Comparison of ENCODE assay signal across 17 cellular contexts in genomic region chr15:98791046-98791701, GRCh38.
"Had no signal": no experiment of that assay in that cellular context is flagged by ENCODE, and none has a peak within 500 bp of the region (broad histone marks: within the 10 kb centered on the region; RNA-seq: fewer than 3 reads in every experiment).

No MANE protein-coding gene starts in this region.

- DNase-seq: activated CD4-positive, alpha-beta T cell treated with anti-CD3 and anti-CD28 coated beads for 36 hours; activated CD8-positive, alpha-beta T cell treated with anti-CD3 and anti-CD28 coated beads, Interleukin-2, amount 10 ng/mL, durations not matched to agents 7 days and 5 days; activated naive CD4-positive, alpha-beta T cell treated with Interleukin-2 at 50 U/mL for 16 hours; central memory CD4-positive, alpha-beta T cell; cortex of kidney; effector CD8-positive, alpha-beta T cell; mammary epithelial cell; mucosa of descending colon; naive thymus-derived CD8-positive, alpha-beta T cell; occipital lobe; psoas muscle; sigmoid colon; stimulated activated CD4-positive, alpha-beta T cell treated with anti-CD3 and anti-CD28 coated beads, Interleukin-12 subunit alpha, Interleukin-12 subunit beta, amount 100 ng/mL, for 4 hours; stimulated activated naive CD4-positive, alpha-beta T cell treated with Interleukin-2 at 50 U/mL for 16 hours had no signal

- H3K4me3 ChIP-seq: adrenal gland, mucosa of descending colon, psoas muscle, sigmoid colon, thoracic aorta had no signal

- H3K9me3 ChIP-seq: adrenal gland, mucosa of descending colon, psoas muscle, sigmoid colon, thoracic aorta had no signal

- H3K27me3 ChIP-seq: adrenal gland, sigmoid colon had no signal

- H3K4me3 Mint-ChIP-seq: activated CD4-positive, alpha-beta T cell treated with anti-CD3 and anti-CD28 coated beads for 36 hours; activated CD8-positive, alpha-beta T cell treated with anti-CD3 and anti-CD28 coated beads, Interleukin-2, amount 10 ng/mL, durations not matched to agents 7 days and 5 days; naive thymus-derived CD8-positive, alpha-beta T cell had no signal

- H3K36me3 ChIP-seq: adrenal gland, sigmoid colon, thoracic aorta had no signal

- H3K27me3 Mint-ChIP-seq: activated CD4-positive, alpha-beta T cell treated with anti-CD3 and anti-CD28 coated beads for 36 hours; naive thymus-derived CD8-positive, alpha-beta T cell had no signal

- ATAC-seq: activated CD8-positive, alpha-beta T cell treated with anti-CD3 and anti-CD28 coated beads, Interleukin-2, amount 10 ng/mL, durations not matched to agents 7 days and 5 days; mucosa of descending colon; naive thymus-derived CD8-positive, alpha-beta T cell; psoas muscle had no signal

- H3K27ac Mint-ChIP-seq: activated CD4-positive, alpha-beta T cell treated with anti-CD3 and anti-CD28 coated beads for 36 hours; activated CD8-positive, alpha-beta T cell treated with anti-CD3 and anti-CD28 coated beads, Interleukin-2, amount 10 ng/mL, durations not matched to agents 7 days and 5 days had no signal

- H3K27ac ChIP-seq: adrenal gland, epithelial cell of prostate, psoas muscle, sigmoid colon, thoracic aorta had no signal

- H3K9me3 Mint-ChIP-seq: naive thymus-derived CD8-positive, alpha-beta T cell had no signal
